Comparison of ENCODE assay signal across 8 cellular contexts in the genomic region with DNA sequence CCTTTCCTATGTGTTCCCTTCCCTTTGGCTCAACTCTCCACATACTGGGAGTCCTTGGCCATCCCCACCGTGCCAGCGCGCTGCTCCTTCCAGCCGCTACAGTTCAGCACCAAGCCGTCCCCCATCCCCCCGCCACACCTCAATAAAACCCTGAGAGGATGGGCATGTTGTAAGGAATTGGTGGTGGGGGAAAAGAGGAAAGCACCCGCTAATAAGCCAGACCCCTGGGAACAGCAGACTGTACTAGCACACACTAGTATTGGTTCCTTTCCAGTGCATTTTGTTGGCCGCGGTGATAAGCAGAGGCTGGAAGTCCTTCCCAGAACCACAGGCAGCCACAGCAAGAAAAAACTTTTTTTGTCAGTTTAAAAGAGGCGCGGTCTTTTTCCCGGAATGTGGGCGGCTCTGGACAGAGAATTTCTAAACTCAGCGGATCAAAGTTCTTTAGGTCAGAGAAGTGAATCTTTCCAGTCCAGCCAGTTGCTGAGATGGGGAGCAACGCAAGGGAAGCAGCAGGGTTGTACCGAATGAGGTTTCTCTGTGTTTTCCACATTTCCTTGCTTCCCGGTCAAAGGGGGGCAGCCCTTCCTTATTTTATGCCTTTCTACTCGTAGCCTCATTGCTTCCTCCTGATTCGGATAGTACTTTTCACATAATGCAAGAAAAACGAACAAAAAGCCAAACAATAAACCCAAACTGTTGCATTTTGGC. TPM values are rescaled to one million over a fixed set of nuclear protein-coding genes. Genes with fewer than 3 reads are reported as not detected.
A peak's percentile ranks its signal among the peaks of the same experiment; 100 is the strongest.
DNase-seq lines count a peak whose midpoint lies in the region; ATAC-seq and TF ChIP-seq lines count a peak whose summit lies in the region.

No MANE protein-coding gene starts in this region.

- no peaks in the 10 kb centered on the region for H3K9me3 Mint-ChIP-seq in WTC11

- ATAC-seq in WTC11 = peak; percentile 9

- no peak overlapping the region for H3K27ac Mint-ChIP-seq in WTC11

- no peaks in the 10 kb centered on the region for H3K4me1 ChIP-seq in ES-I3 (ENCODE audit: insufficient read depth, low read length)
- peaks cover 0 to 23% of the 10 kb centered on the region in 2 donors for H3K4me1 ChIP-seq in right atrium auricular region

- H3K9me3 ChIP-seq in ES-I3 (ENCODE audit: control insufficient read depth, insufficient read depth, low read length) = no peaks in the 10 kb centered on the region
- H3K9me3 ChIP-seq in right atrium auricular region = no peaks in the 10 kb centered on the region

- H3K36me3 Mint-ChIP-seq in WTC11 = no peaks in the 10 kb centered on the region

- DNase-seq in WTC11 (ENCODE audit: low spot score) = peak; percentile 30
- peak; percentile 60 for DNase-seq in right atrium auricular region (ENCODE audit: low spot score)
- peak; percentile 83 for DNase-seq in retina
- no peak for DNase-seq in NCI-H510A (lab: John Stamatoyannopoulos, UW)
- DNase-seq in NCI-H1436 treated with DMSO at 0.1 percent for 48 hours (lab: John Stamatoyannopoulos, UW) = no peak
- DNase-seq in NCI-H1092 (lab: John Stamatoyannopoulos, UW) = no peak
- DNase-seq in central memory CD4-positive, alpha-beta T cell = no peak

- no peaks in the 10 kb centered on the region for H3K27me3 ChIP-seq in right atrium auricular region

- peak overlapping the region in 1 of 2 donors; percentile 6 for H3K27ac ChIP-seq in right atrium auricular region

- H3K27me3 Mint-ChIP-seq in WTC11 (ENCODE audit: low read depth) = peaks cover 56% of the 10 kb centered on the region

- peak overlapping the region; percentile 83 for H3K4me3 Mint-ChIP-seq in WTC11

- CTCF ChIA-PET in WTC11 (lab: Charles Lee) = no interaction called here

- H3K4me3 ChIP-seq in right atrium auricular region = peak overlapping the region; percentile 65 to 84

- peak overlapping the region; percentile 38; the same call in 1 of the 2 replicates for H3K9ac ChIP-seq in ES-I3 (ENCODE audit: low read depth, low read length)

- peaks cover 15% of the 10 kb centered on the region for H3K4me1 Mint-ChIP-seq in WTC11

- POLR2A ChIA-PET in WTC11 (lab: Charles Lee) = no interaction called here

- no peak for TF ChIP-seq CTCF in WTC11 (IDR thresholded peaks at IDR 0.05)
- TF ChIP-seq CTCF in right atrium auricular region (IDR thresholded peaks at IDR 0.05) = no peak

- H3K36me3 ChIP-seq in ES-I3 (ENCODE audit: insufficient read depth, low read length) = no peaks in the 10 kb centered on the region
- no peaks in the 10 kb centered on the region for H3K36me3 ChIP-seq in right atrium auricular region

TF ChIP-seq in WTC11, 78 proteins besides CTCF, POLR2A, EP300 and RAD21:
- TF ChIP-seq NR1H2 (CRISPR knock-in tag; IDR thresholded peaks at IDR 0.05) (no peak), ZNF396 (CRISPR knock-in tag; IDR thresholded peaks at IDR 0.05; ENCODE audit: borderline replicate concordance) (no peak), ESRRA (CRISPR knock-in tag; IDR thresholded peaks at IDR 0.05; ENCODE audit: borderline replicate concordance) (no peak), IRF2 (CRISPR knock-in tag; IDR thresholded peaks at IDR 0.05; ENCODE audit: borderline replicate concordance, low read depth) (no peak), TEAD4 (CRISPR knock-in tag; IDR thresholded peaks at IDR 0.05) (no peak), GRHL2 (CRISPR knock-in tag; IDR thresholded peaks at IDR 0.05; ENCODE audit: insufficient replicate concordance, severe bottlenecking) (no peak), E2F5 (CRISPR knock-in tag; IDR thresholded peaks at IDR 0.05) (no peak), TCF7 (CRISPR knock-in tag; IDR thresholded peaks at IDR 0.05; ENCODE audit: low read depth) (no peak), ZBTB43 (CRISPR knock-in tag; IDR thresholded peaks at IDR 0.05) (no peak), JAZF1 (CRISPR knock-in tag; IDR thresholded peaks at IDR 0.05) (no peak), CBFB (CRISPR knock-in tag; IDR thresholded peaks at IDR 0.05; ENCODE audit: low read depth) (no peak), FOXJ3 (CRISPR knock-in tag; IDR thresholded peaks at IDR 0.05; ENCODE audit: borderline replicate concordance) (no peak)
- TF ChIP-seq, protein P1, sequence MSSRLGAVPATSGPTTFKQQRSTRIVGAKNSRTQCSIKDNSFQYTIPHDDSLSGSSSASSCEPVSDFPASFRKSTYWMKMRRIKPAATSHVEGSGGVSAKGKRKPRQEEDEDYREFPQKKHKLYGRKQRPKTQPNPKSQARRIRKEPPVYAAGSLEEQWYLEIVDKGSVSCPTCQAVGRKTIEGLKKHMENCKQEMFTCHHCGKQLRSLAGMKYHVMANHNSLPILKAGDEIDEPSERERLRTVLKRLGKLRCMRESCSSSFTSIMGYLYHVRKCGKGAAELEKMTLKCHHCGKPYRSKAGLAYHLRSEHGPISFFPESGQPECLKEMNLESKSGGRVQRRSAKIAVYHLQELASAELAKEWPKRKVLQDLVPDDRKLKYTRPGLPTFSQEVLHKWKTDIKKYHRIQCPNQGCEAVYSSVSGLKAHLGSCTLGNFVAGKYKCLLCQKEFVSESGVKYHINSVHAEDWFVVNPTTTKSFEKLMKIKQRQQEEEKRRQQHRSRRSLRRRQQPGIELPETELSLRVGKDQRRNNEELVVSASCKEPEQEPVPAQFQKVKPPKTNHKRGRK (CRISPR knock-in tag; IDR thresholded peaks at IDR 0.05; ENCODE audit: borderline replicate concordance) = no peak
- TF ChIP-seq, protein P2, sequence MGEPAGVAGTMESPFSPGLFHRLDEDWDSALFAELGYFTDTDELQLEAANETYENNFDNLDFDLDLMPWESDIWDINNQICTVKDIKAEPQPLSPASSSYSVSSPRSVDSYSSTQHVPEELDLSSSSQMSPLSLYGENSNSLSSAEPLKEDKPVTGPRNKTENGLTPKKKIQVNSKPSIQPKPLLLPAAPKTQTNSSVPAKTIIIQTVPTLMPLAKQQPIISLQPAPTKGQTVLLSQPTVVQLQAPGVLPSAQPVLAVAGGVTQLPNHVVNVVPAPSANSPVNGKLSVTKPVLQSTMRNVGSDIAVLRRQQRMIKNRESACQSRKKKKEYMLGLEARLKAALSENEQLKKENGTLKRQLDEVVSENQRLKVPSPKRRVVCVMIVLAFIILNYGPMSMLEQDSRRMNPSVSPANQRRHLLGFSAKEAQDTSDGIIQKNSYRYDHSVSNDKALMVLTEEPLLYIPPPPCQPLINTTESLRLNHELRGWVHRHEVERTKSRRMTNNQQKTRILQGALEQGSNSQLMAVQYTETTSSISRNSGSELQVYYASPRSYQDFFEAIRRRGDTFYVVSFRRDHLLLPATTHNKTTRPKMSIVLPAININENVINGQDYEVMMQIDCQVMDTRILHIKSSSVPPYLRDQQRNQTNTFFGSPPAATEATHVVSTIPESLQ (CRISPR knock-in tag; IDR thresholded peaks at IDR 0.05) = no peak

RNA-seq across cellular contexts. Expression of gene CHSY3, which starts 2.1 kb away (rescaled TPM):
- 0.98 to 1.3 TPM (median 1.1 TPM) in 3 replicates for total RNA-seq in WTC11 (2021)
- 1 to 10 TPM; 2.5 TPM for total RNA-seq in right atrium auricular region

Comparison
In these comparisons a context has a peak if more than half of its experiments do, and no peak if none do; other contexts are left out.
1. DNase-seq: peak in WTC11 (single experiment), right atrium auricular region (single experiment) and retina (single experiment); none in NCI-H510A (single experiment), NCI-H1436 treated with DMSO at 0.1 percent for 48 hours (single experiment), NCI-H1092 (single experiment) and central memory CD4-positive, alpha-beta T cell (single experiment).